In the genomic region with DNA sequence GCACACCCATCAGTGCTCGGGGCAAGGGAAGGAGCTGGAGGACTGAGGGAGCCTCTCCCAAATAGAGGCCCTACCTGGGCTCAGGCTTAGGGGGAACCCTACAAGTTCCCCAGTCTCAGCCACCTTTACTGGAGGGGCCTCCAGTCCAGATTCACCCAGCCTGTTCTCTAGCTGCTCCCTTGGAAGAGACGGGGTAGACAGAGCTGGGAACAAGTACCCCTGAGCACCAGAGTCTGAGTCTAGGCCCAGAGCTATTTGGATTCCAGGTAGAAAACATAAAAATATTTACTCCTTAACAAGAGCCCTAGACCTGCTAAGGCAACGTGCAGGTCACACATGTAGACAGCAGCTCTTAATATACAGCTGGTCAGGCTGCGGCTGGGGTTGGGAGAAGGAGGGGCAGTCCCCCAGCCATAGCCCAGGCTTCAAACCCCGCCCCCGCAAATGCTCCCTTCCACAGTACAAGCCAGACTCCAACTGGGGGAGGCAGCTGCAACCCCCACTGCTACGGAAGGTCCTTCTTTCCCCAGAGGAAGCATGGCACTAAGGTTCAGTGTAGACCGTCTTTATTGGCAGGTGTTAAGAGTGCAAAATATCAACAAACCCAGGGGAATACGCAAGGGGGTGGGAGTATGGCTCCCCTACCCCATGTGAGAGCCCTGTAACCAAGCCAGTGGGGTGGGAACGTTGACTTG, we compare ENCODE assay signal across 11 cellular contexts. TPM values are rescaled to one million over a fixed set of nuclear protein-coding genes. Genes with fewer than 3 reads are reported as not detected.
DNase-seq lines count a peak whose midpoint lies in the region; ATAC-seq and TF ChIP-seq lines count a peak whose summit lies in the region.
"Had no signal": no experiment of that assay in that cellular context is flagged by ENCODE, and none has a peak within 500 bp of the region (broad histone marks: within the 10 kb centered on the region; RNA-seq: fewer than 3 reads in every experiment).

No MANE protein-coding gene starts in this region.

- H3K27ac ChIP-seq in coronary artery, result peak overlapping the region in 1 of 2 donors; percentile 63
- H3K27ac ChIP-seq in lower lobe of right lung, result peak overlapping the region; percentile 67
- H3K27ac ChIP-seq: foreskin keratinocyte had no signal

- peaks cover 9% of the 10 kb centered on the region for H3K36me3 ChIP-seq in lower lobe of right lung

- H3K27me3 ChIP-seq in lower lobe of right lung (ENCODE audit: low read depth), result no peaks in the 10 kb centered on the region
- H3K27me3 ChIP-seq: foreskin keratinocyte had no signal

- intact Hi-C loops in Right ventricle myocardium superior (cut with DNase I), result no loop called here
- intact Hi-C loops in Right ventricle myocardium inferior (cut with DNase I), result no loop called here
- intact Hi-C loops in lower lobe of right lung (cut with DNase I), result no loop called here

- ATAC-seq in Right ventricle myocardium superior (ENCODE audit: poor library complexity) (peak; percentile 20), Right ventricle myocardium inferior (no peak), lower lobe of right lung (peak; percentile 7 to 26)
- ATAC-seq: foreskin keratinocyte had no signal

- TF ChIP-seq CTCF in coronary artery (IDR thresholded peaks at IDR 0.05) (no peak), lower lobe of right lung (IDR thresholded peaks at IDR 0.05) (no peak)

- H3K4me3 ChIP-seq in coronary artery (peak overlapping the region; percentile 13), lower lobe of right lung (no peak overlapping the region)

- no peak for DNase-seq in Right ventricle myocardium superior
- DNase-seq in Right ventricle myocardium inferior (ENCODE audit: missing footprints), result no peak
- no peak for DNase-seq in coronary artery (ENCODE audit: low spot score)
- peak; percentile 61 for DNase-seq in lower lobe of right lung
- DNase-seq in mesenteric fat pad (ENCODE audit: low spot score), result no peak
- no peak for DNase-seq in A172 (ENCODE audit: low spot score)
- no peak for DNase-seq in stimulated activated CD4-positive, alpha-beta T cell treated with anti-CD3 and anti-CD28 coated beads, Interleukin-2, amount 100 ng/mL, for 24 hours
- DNase-seq in NOMO-1 treated with dmso at 0.1 percent for 144 hours (lab: John Stamatoyannopoulos, UW; ENCODE audit: unreplicated experiment), result no peak
- DNase-seq: aorta, OCI-M1 had no signal

- H3K9me3 ChIP-seq in lower lobe of right lung, result no peaks in the 10 kb centered on the region

- peaks cover 75% of the 10 kb centered on the region for H3K4me1 ChIP-seq in lower lobe of right lung

RNA-seq across cellular contexts. Expression of gene TENT5B, which starts 8.0 kb away (rescaled TPM):
- total RNA-seq in Right ventricle myocardium superior (34.6 TPM), Right ventricle myocardium inferior (41.8 TPM), lower lobe of right lung (21.1 TPM), mesenteric fat pad (3.3 TPM)
- total RNA-seq in A172 (2014; rRNA removed; shearing (Covaris generic)), result 15.9 and 25.8 TPM in 2 replicates

RNA-seq across cellular contexts. Expression of gene TRNP1, which starts 11.1 kb away (rescaled TPM):
- total RNA-seq in Right ventricle myocardium superior (31.7 TPM), Right ventricle myocardium inferior (26.9 TPM), lower lobe of right lung (15.3 TPM), mesenteric fat pad (1.7 TPM)
- 19.3 and 23.9 TPM in 2 replicates for total RNA-seq in A172 (2014; rRNA removed; shearing (Covaris generic))

RNA-seq across cellular contexts. Expression of gene KDF1, which starts 44.4 kb away (rescaled TPM):
- 0.35 TPM for total RNA-seq in Right ventricle myocardium superior
- total RNA-seq in Right ventricle myocardium inferior, result 0.68 TPM
- total RNA-seq in lower lobe of right lung, result 8.1 TPM
- not detected for total RNA-seq in mesenteric fat pad
- total RNA-seq in A172 (2014; rRNA removed; shearing (Covaris generic)), result not detected in 2 replicates
- total RNA-seq: aorta had no signal
